In the genomic region with DNA sequence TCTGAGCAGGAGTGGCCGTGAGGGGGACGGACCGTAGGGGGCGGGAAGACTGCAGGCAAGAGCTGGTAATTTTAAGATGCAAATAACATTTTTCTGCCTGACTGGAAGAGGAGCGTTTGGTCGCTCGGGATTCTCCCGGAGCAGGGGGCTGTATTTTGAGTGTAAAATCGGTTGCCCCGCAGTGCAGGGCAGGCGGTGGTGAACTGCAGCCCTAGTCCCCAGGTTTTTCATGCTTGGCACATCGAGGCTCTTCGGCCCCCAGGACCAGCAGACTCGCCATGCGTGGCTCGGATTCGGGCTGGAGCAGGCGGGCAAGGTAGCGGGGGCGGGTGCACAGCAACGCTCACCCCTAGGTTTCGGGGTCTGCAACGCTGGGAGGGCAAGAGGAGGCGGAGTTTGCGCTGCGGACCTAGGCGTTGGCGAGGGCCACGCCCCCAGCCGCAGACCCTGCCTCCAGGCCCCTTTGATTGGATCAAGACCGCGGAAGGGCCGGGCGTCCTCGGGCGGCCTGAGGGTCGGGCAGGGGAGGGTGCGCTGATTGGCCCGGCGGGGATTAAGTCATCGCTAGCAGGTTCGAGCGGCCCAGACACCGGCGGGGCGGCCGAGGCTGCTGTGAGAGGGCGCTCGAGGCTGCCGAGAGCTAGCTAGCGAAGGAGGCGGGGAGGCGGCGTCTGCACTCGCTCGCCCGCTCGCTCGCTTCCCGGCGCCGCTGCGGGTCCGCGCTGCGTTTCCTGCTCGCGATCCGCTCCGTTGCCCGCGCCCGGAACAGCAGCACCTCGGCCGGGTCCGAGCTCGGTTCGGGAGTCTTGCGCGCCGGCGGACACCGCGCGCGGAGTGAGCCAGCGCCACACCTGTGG, we compare ENCODE assay signal across 1 cellular context.
TF ChIP-seq lines count a peak whose summit lies in the region.

Gene ARHGAP26, plus strand, starts transcription at position 585 of the 857 bp plus-strand sequence. CDS start 385 bp downstream, outside the sequence.

TF ChIP-seq in HCT116, 20 proteins besides CTCF, POLR2A, EP300 and RAD21 (continued from another document):
- TF ChIP-seq, protein P1, sequence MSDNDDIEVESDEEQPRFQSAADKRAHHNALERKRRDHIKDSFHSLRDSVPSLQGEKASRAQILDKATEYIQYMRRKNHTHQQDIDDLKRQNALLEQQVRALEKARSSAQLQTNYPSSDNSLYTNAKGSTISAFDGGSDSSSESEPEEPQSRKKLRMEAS (IDR thresholded peaks at IDR 0.05), result peak; percentile 59; the same call in 1 of the 2 replicates
- no peak for TF ChIP-seq REST (IDR thresholded peaks at IDR 0.05; ENCODE audit: low read depth)
